In genomic region chr5:112975721-112976431, GRCh38 we compare ENCODE assay signal across 2 cellular contexts.
A peak's percentile ranks its signal among the peaks of the same experiment; 100 is the strongest.
TF ChIP-seq lines count a peak whose summit lies in the region.

No MANE protein-coding gene starts in this region.

TF ChIP-seq in GM23338, 12 proteins besides CTCF, POLR2A, EP300 and RAD21:
- TF ChIP-seq EZH2 (IDR thresholded peaks at IDR 0.05; ENCODE audit: low read depth, unreplicated experiment) = no peak
- TF ChIP-seq POLR2AphosphoS5 (IDR thresholded peaks at IDR 0.05; ENCODE audit: low read depth) = no peak
- TF ChIP-seq EZH2phosphoT487 (IDR thresholded peaks at IDR 0.05; ENCODE audit: unreplicated experiment) = no peak
- no peak for TF ChIP-seq STAT1 (IDR thresholded peaks at IDR 0.05; ENCODE audit: unreplicated experiment)
- peak; percentile 13 for TF ChIP-seq REST (IDR thresholded peaks at IDR 0.05; ENCODE audit: unreplicated experiment)

TF ChIP-seq in H1, 55 proteins besides CTCF, POLR2A, EP300 and RAD21:
- TF ChIP-seq JUN (IDR thresholded peaks at IDR 0.05; ENCODE audit: low read depth, low read length) (no peak), YY1 (IDR thresholded peaks at IDR 0.05; ENCODE audit: low read depth, low read length) (peak; percentile 20; the same call in 1 of the 2 replicates), TEAD4 (IDR thresholded peaks at IDR 0.05; ENCODE audit: low read depth, low read length) (no peak), PHF8 (conservative IDR thresholded peaks at IDR 0.05; ENCODE audit: low read depth, low read length) (peak; percentile 33), RBBP5 (IDR thresholded peaks at IDR 0.05; ENCODE audit: borderline replicate concordance, low read depth, low read length) (0 out of 2 replicates have a peak, but pooled peaks have one; percentile 8)
TF ChIP-seq in H1: peak in this region for 3.
